In genomic region chr4:1683903-1684755, GRCh38 we compare ENCODE assay signal across 8 cellular contexts. TPM values are rescaled to one million over a fixed set of nuclear protein-coding genes. Genes with fewer than 3 reads are reported as not detected.
DNase-seq lines count a peak whose midpoint lies in the region; ATAC-seq and TF ChIP-seq lines count a peak whose summit lies in the region.

A gene with protein sequence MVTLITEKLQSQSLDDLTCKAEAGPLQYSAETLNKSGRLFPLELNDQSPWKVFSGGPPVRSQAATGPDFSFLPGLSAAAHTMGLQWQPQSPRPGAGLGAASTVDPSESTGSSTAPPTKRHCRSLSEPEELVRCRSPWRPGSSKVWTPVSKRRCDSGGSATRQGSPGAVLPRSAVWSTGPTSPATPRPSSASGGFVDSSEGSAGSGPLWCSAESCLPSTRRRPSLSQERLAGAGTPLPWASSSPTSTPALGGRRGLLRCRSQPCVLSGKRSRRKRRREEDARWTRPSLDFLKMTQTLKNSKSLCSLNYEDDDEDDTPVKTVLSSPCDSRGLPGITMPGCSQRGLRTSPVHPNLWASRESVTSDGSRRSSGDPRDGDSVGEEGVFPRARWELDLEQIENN (minus strand): TSS chr4:1684313. CDS start chr4:1668741, 15,572 bp downstream.

- no peaks in the 10 kb centered on the region for H3K27me3 ChIP-seq in CD4-positive, alpha-beta T cell (ENCODE audit: control insufficient read depth, insufficient read depth, low read length)
- H3K27me3 ChIP-seq in NT2/D1 (ENCODE audit: insufficient read depth, insufficient read length) (peaks cover 13% of the 10 kb centered on the region), mononuclear cell (ENCODE audit: insufficient read depth, low read length) (no peaks in the 10 kb centered on the region)

- H3K27ac ChIP-seq in CD4-positive, alpha-beta T cell (ENCODE audit: low read depth, low read length), result no peak within 1 kb of the TSS

- H3K4me3 Mint-ChIP-seq in CD4-positive, alpha-beta T cell, result peak within 1 kb of the TSS; percentile 93

- CTCF ChIA-PET in CD4-positive, alpha-beta T cell (lab: Charles Lee), result interaction anchor here (1.1 to 1.4 kb wide), 2 partner anchors 9 to 42 kb away, joined by 3 to 6 read pairs; no protein-coding TSS in a partner anchor

- H3K9me3 Mint-ChIP-seq in CD4-positive, alpha-beta T cell, result no peaks in the 10 kb centered on the region

- H3K36me3 Mint-ChIP-seq in CD4-positive, alpha-beta T cell (ENCODE audit: low read depth), result no peaks in the 10 kb centered on the region

- intact Hi-C loops in CD4-positive, alpha-beta T cell (cut with DNase I, micrococcal nuclease), result loop anchor here (1.0 to 10.0 kb wide), 6 partner anchors 28 to 851 kb away; partner anchors contain the start of genes FAM193A (in 1 of the 2), GAK (in 1 of the 2), LETM1 (in 1 of the 2) and SLBP (in 1 of the 2)

- H3K4me1 ChIP-seq in NT2/D1 (ENCODE audit: insufficient read depth, insufficient read length), result peaks cover 4% of the 10 kb centered on the region
- peaks cover 22% of the 10 kb centered on the region for H3K4me1 ChIP-seq in mononuclear cell (ENCODE audit: insufficient read depth, low read length)

- H3K36me3 ChIP-seq in NT2/D1 (ENCODE audit: insufficient read depth, insufficient read length, low read length), result no peaks in the 10 kb centered on the region

- peak within 1 kb of the TSS; percentile 85 for H3K27ac Mint-ChIP-seq in CD4-positive, alpha-beta T cell

- ATAC-seq in CD4-positive, alpha-beta T cell (ENCODE audit: poor library complexity), result peak; percentile 91
- ATAC-seq in GM19452 (IDR thresholded peaks at IDR 0.05; ENCODE audit: unreplicated experiment) (peak; percentile 90), HG03571 (IDR thresholded peaks at IDR 0.05; ENCODE audit: unreplicated experiment) (peak; percentile 83)

- no peaks in the 10 kb centered on the region for H3K9me3 ChIP-seq in CD4-positive, alpha-beta T cell (ENCODE audit: control insufficient read depth, low read length)
- H3K9me3 ChIP-seq in NT2/D1 (ENCODE audit: insufficient read depth, low read length) (no peaks in the 10 kb centered on the region), mononuclear cell (ENCODE audit: low read depth, low read length) (no peaks in the 10 kb centered on the region)

- H3K9ac ChIP-seq in NT2/D1 (ENCODE audit: insufficient read length, low read depth), result peak within 1 kb of the TSS; percentile 86

- POLR2A ChIA-PET in CD4-positive, alpha-beta T cell (lab: Charles Lee), result interaction anchor here (1.1 to 1.9 kb wide), 5 partner anchors 9 to 325 kb away, joined by 3 to 10 read pairs (median 7); partner anchors contain the start of genes NELFA and SLBP

- DNase-seq in CD4-positive, alpha-beta T cell, result peak; percentile 82 to 96 (median 92)
- DNase-seq in NT2/D1 (ENCODE audit: low read depth, low spot score), result peak; percentile 66
- DNase-seq in activated T-cell treated with anti-CD3 and anti-CD28 coated beads for 24 hours (ENCODE audit: low read depth), result peak; percentile 92
- DNase-seq in epidermal melanocyte (ENCODE audit: insufficient read length, low spot score), result peak; percentile 68
- peak; percentile 83 to 90 for DNase-seq in stimulated activated CD8-positive, alpha-beta memory T cell treated with anti-CD3 and anti-CD28 coated beads, Interleukin-2, amount 100 ng/mL, for 1 hour (ENCODE audit: low read depth in 2 of 2)

- no peaks in the 10 kb centered on the region for H3K27me3 Mint-ChIP-seq in CD4-positive, alpha-beta T cell

- no peak for TF ChIP-seq CTCF in CD4-positive, alpha-beta T cell (IDR thresholded peaks at IDR 0.05)

- H3K4me1 Mint-ChIP-seq in CD4-positive, alpha-beta T cell (ENCODE audit: low read depth), result peaks cover 13% of the 10 kb centered on the region

- H3K4me3 ChIP-seq in NT2/D1 (ENCODE audit: insufficient read length, low read depth), result peak within 1 kb of the TSS; percentile 82
- H3K4me3 ChIP-seq in mononuclear cell (ENCODE audit: low read length), result peak within 1 kb of the TSS; percentile 49

RNA-seq across cellular contexts. Expression of the gene that starts here (rescaled TPM):
- total RNA-seq in CD4-positive, alpha-beta T cell, result 1 to 10 TPM in 1 of 2 experiments, under 1 TPM in 1; 0.93 to 2.4 TPM
- 2.2 TPM for total RNA-seq in mononuclear cell
